8 cellular contexts compared by ENCODE assay signal in genomic region chr17:77425791-77426641, GRCh38.
DNase-seq lines count a peak whose midpoint lies in the region; ATAC-seq, FAIRE-seq and TF ChIP-seq lines count a peak whose summit lies in the region.

No MANE protein-coding gene starts in this region.

- H4K20me1 ChIP-seq in H1 (replicated peaks in 1 of 2; ENCODE audit: control insufficient read depth in 1 of 2, insufficient read depth in 2 of 2, low read length in 2 of 2): peaks cover 30 to 34% of the 10 kb centered on the region in 2 experiments

- TF ChIP-seq CTCF in H1 (IDR thresholded peaks at IDR 0.05; ENCODE audit: control extremely low read depth in 1 of 3, insufficient read depth in 1 of 3, low read depth in 1 of 3, low read length in 3 of 3): no peak
- no peak for TF ChIP-seq CTCF in neutrophil (IDR thresholded peaks at IDR 0.05)
- no peak for TF ChIP-seq CTCF in glutamatergic neuron (IDR thresholded peaks at IDR 0.05; ENCODE audit: partially characterized antibody, unreplicated experiment)

- peak overlapping the region; percentile 48 for H3K18ac ChIP-seq in H1 (ENCODE audit: extremely low read depth, low read length)

- no peak overlapping the region for H3K4me2 ChIP-seq in H1 (ENCODE audit: insufficient read depth in 1 of 2, low read depth in 2 of 2, low read length in 2 of 2)

- H3K9ac ChIP-seq in H1 (replicated peaks in 1 of 4; ENCODE audit: extremely low read depth in 1 of 4, low read depth in 3 of 4, low read length in 3 of 4): no peak overlapping the region

- H3K23ac ChIP-seq in H1 (ENCODE audit: insufficient read length): no peak overlapping the region

- H3K27ac Mint-ChIP-seq in T-helper 17 cell (peak overlapping the region; percentile 89), glutamatergic neuron (ENCODE audit: unreplicated experiment) (no peak overlapping the region)

- TF ChIP-seq RAD21 in H1 (IDR thresholded peaks at IDR 0.05 in 1 of 2, conservative IDR thresholded peaks at IDR 0.05 in 1 of 2; ENCODE audit: low read depth in 2 of 2, low read length in 2 of 2): no peak

- TF ChIP-seq POLR2A in H1 (IDR thresholded peaks at IDR 0.05; ENCODE audit: control extremely low read depth in 1 of 2, low read depth in 2 of 2, low read length in 2 of 2): no peak

- ATAC-seq in T-helper 17 cell: peak; percentile 86
- no peak for ATAC-seq in GM21825 (IDR thresholded peaks at IDR 0.05; ENCODE audit: unreplicated experiment)
- ATAC-seq in HG02642 (IDR thresholded peaks at IDR 0.05; ENCODE audit: poor library complexity, unreplicated experiment): no peak

- H3K4me3 ChIP-seq in H1 (ENCODE audit: extremely low read depth in 1 of 4, insufficient read depth in 2 of 4, low read depth in 3 of 4, low read length in 4 of 4): no peak overlapping the region
- H3K4me3 ChIP-seq in neutrophil (ENCODE audit: low read depth in 1 of 2, low read length in 1 of 2): peak overlapping the region; percentile 9 to 30

- H4K8ac ChIP-seq in H1 (ENCODE audit: extremely low read depth, insufficient read depth, low read length): no peak overlapping the region; the same call in none of the 2 replicates

- peaks cover 29% of the 10 kb centered on the region for H3K79me1 ChIP-seq in H1 (ENCODE audit: low read depth, low read length)

- H2BK12ac ChIP-seq in H1 (ENCODE audit: low read depth, low read length): peak overlapping the region; percentile 87; the same call in 1 of the 2 replicates

- TF ChIP-seq EP300 in H1 (IDR thresholded peaks at IDR 0.05; ENCODE audit: borderline replicate concordance in 1 of 2, low read depth in 2 of 2, low read length in 2 of 2): no peak

- POLR2A ChIA-PET in H1 (lab: Charles Lee; ENCODE audit: partially characterized antibody): interaction anchor here (1.8 kb wide), 1 partner anchor 13 kb away, joined by 4 read pairs; no protein-coding TSS in a partner anchor

- WGBS in H1 (ENCODE audit: extremely low coverage in 1 of 2, insufficient coverage in 1 of 2, insufficient read length in 1 of 2, insufficient replicate concordance in 2 of 2, low coverage in 1 of 2, low lambda C conversion rate in 2 of 2, missing lambda C conversion rate in 1 of 2), 2 experiments: 76% methylated on average over 20 of the region's 23 CpGs; no CpG with 5 or more reads in 1 of the 2 experiments

- peak overlapping the region; percentile 70; the same call in 1 of the 2 replicates for H2AK5ac ChIP-seq in H1 (ENCODE audit: low read depth, low read length)

- H3K4me1 ChIP-seq in H1 (replicated peaks in 1 of 4; ENCODE audit: control insufficient read depth in 3 of 4, insufficient read depth in 4 of 4, low read length in 3 of 4) (peaks cover 0 to 43% (median 38%) of the 10 kb centered on the region in 4 experiments; a peak in 6 of 7 replicates), neutrophil (ENCODE audit: control insufficient read depth in 1 of 2, insufficient read depth in 1 of 2, low read depth in 1 of 2, low read length in 1 of 2) (peaks cover 73 to 78% of the 10 kb centered on the region in 2 experiments)

- H2BK20ac ChIP-seq in H1 (ENCODE audit: low read length): peak overlapping the region; percentile 48; the same call in 1 of the 2 replicates

- H2BK15ac ChIP-seq in H1 (ENCODE audit: low read length): peak overlapping the region; percentile 81; the same call in 1 of the 2 replicates

- H2BK5ac ChIP-seq in H1 (ENCODE audit: low read depth, low read length): peak overlapping the region; percentile 81

- peak; percentile 94 for DNase-seq in H4 (ENCODE audit: low spot score)
- DNase-seq in T-helper 17 cell: peak in 1 of 3 donors; percentile 39
- DNase-seq in H1 (ENCODE audit: low read depth in 1 of 2, low spot score in 2 of 2): no peak
- no peak for DNase-seq in glutamatergic neuron
- DNase-seq in activated CD4-positive, alpha-beta T cell treated with anti-CD3 and anti-CD28 coated beads, Interleukin-2, amount 50 U/mL, for 48 hours: no peak

- peaks cover 58% of the 10 kb centered on the region for H3K4me1 Mint-ChIP-seq in T-helper 17 cell
- peaks cover 39% of the 10 kb centered on the region for H3K4me1 Mint-ChIP-seq in glutamatergic neuron (ENCODE audit: low read depth, unreplicated experiment)

- H3K23me2 ChIP-seq in H1 (ENCODE audit: low read depth, low read length): no peaks in the 10 kb centered on the region

- H3K27me3 Mint-ChIP-seq in T-helper 17 cell (no peaks in the 10 kb centered on the region), glutamatergic neuron (ENCODE audit: unreplicated experiment) (peaks cover 11% of the 10 kb centered on the region)

- peaks cover 0 to 53% of the 10 kb centered on the region in 2 experiments; a peak in 2 of 4 replicates for H3K79me2 ChIP-seq in H1 (ENCODE audit: control insufficient read depth in 1 of 2, insufficient read depth in 2 of 2, low read length in 2 of 2)

- H3K56ac ChIP-seq in H1 (replicated peaks; ENCODE audit: insufficient read length, low read depth, low read length): no peak overlapping the region

- CTCF ChIA-PET in H1 (lab: Charles Lee; ENCODE audit: partially characterized antibody): interaction anchor here (0.6 to 24.6 kb wide), 6 partner anchors 22 to 320 kb away, joined by 3 to 512 read pairs (median 54); no protein-coding TSS in a partner anchor

- H3K4me3 Mint-ChIP-seq in T-helper 17 cell (peak overlapping the region; percentile 63), glutamatergic neuron (ENCODE audit: unreplicated experiment) (no peak overlapping the region)

- no peaks in the 10 kb centered on the region for H3K36me3 ChIP-seq in H1 (ENCODE audit: control insufficient read depth in 2 of 4, insufficient read depth in 4 of 4, low read length in 3 of 4)
- peaks cover 6% of the 10 kb centered on the region for H3K36me3 ChIP-seq in neutrophil

- H3K4ac ChIP-seq in H1 (replicated peaks; ENCODE audit: insufficient read length, low read depth, low read length): no peak overlapping the region

- no peaks in the 10 kb centered on the region for H3K27me3 ChIP-seq in H1 (replicated peaks in 1 of 4; ENCODE audit: control insufficient read depth in 3 of 4, extremely low read depth in 1 of 4, insufficient read depth in 3 of 4, low read length in 3 of 4)
- H3K27me3 ChIP-seq in neutrophil: no peaks in the 10 kb centered on the region

- peaks cover 13% of the 10 kb centered on the region for H3K9me3 Mint-ChIP-seq in glutamatergic neuron (ENCODE audit: unreplicated experiment)

- no peak for FAIRE-seq in H1 (lab: Jason Lieb, UNC)

- H3K27ac ChIP-seq in H1 (ENCODE audit: low read depth, low read length): peak overlapping the region; percentile 48
- H3K27ac ChIP-seq in neutrophil: peak overlapping the region; percentile 86

- peak overlapping the region; percentile 41 for H4K91ac ChIP-seq in H1 (replicated peaks; ENCODE audit: insufficient read length, low read length)

- no peak overlapping the region for H3K14ac ChIP-seq in H1 (ENCODE audit: insufficient read length)

- H4K5ac ChIP-seq in H1 (ENCODE audit: insufficient read length, low read depth, low read length): no peak overlapping the region

- no peak overlapping the region for H2BK120ac ChIP-seq in H1 (replicated peaks; ENCODE audit: low read depth, low read length)

- H3K9me3 ChIP-seq in T-helper 17 cell (ENCODE audit: control insufficient read depth, low read length, poor library complexity, severe bottlenecking): no peaks in the 10 kb centered on the region
- H3K9me3 ChIP-seq in H1 (ENCODE audit: insufficient read depth in 2 of 2, low read depth in 1 of 2, low read length in 1 of 2): no peaks in the 10 kb centered on the region
- H3K9me3 ChIP-seq in neutrophil: no peaks in the 10 kb centered on the region

- H3K36me3 Mint-ChIP-seq in T-helper 17 cell (ENCODE audit: low read depth) (no peaks in the 10 kb centered on the region), glutamatergic neuron (ENCODE audit: unreplicated experiment) (no peaks in the 10 kb centered on the region)

- no peak overlapping the region for H2AFZ ChIP-seq in H1 (ENCODE audit: low read length)

TF ChIP-seq in H1, 55 proteins besides CTCF, POLR2A, EP300 and RAD21:
- no peak for TF ChIP-seq TEAD4 (IDR thresholded peaks at IDR 0.05; ENCODE audit: low read depth, low read length)
- no peak for TF ChIP-seq CTBP2 (IDR thresholded peaks at IDR 0.05; ENCODE audit: borderline replicate concordance, insufficient read depth, insufficient read length, low read length)
- no peak for TF ChIP-seq SIX5 (IDR thresholded peaks at IDR 0.05; ENCODE audit: low read depth, low read length)
- TF ChIP-seq RFX5 (IDR thresholded peaks at IDR 0.05; ENCODE audit: borderline replicate concordance, low read depth, low read length): no peak
- TF ChIP-seq USF2 (IDR thresholded peaks at IDR 0.05; ENCODE audit: low read length): no peak
- no peak for TF ChIP-seq JUN (IDR thresholded peaks at IDR 0.05; ENCODE audit: low read depth, low read length)
- no peak for TF ChIP-seq ATF3 (IDR thresholded peaks at IDR 0.05; ENCODE audit: insufficient read depth, low read depth, low read length)
- no peak for TF ChIP-seq BACH1 (IDR thresholded peaks at IDR 0.05; ENCODE audit: low read length)
- TF ChIP-seq TBP (IDR thresholded peaks at IDR 0.05; ENCODE audit: low read depth, low read length): no peak
- TF ChIP-seq CBX8 (IDR thresholded peaks at IDR 0.05; ENCODE audit: borderline replicate concordance, low read depth, low read length): no peak
- no peak for TF ChIP-seq RNF2 (IDR thresholded peaks at IDR 0.05; ENCODE audit: borderline replicate concordance, low read depth, low read length, missing control alignments, poor library complexity, severe bottlenecking)
TF ChIP-seq in H1: peak in this region for 0.

Comparison
In these comparisons a context has a peak if more than half of its experiments do, and no peak if none do; other contexts are left out.
1. H3K4me3 ChIP-seq: peak in neutrophil (2 of 2); none in H1 (0 of 4).